In genomic region chr1:91830242-91831131, GRCh38 we compare ENCODE assay signal across 1 cellular context.
A peak's percentile ranks its signal among the peaks of the same experiment; 100 is the strongest.
TF ChIP-seq lines count a peak whose summit lies in the region.

No MANE protein-coding gene starts in this region.

TF ChIP-seq in HepG2, 621 proteins besides CTCF, POLR2A, EP300 and RAD21 (continued from another document and continues in another):
- 0 out of 2 replicates have a peak, but pooled peaks have one; percentile 25 for TF ChIP-seq ZFP90 (CRISPR knock-in tag; IDR thresholded peaks at IDR 0.05; ENCODE audit: borderline replicate concordance)
- TF ChIP-seq HMGA1 (CRISPR knock-in tag; conservative IDR thresholded peaks at IDR 0.05), result no peak
- TF ChIP-seq E2F1 (CRISPR knock-in tag; IDR thresholded peaks at IDR 0.05), result 0 out of 2 replicates have a peak, but pooled peaks have one; percentile 38
- 0 out of 2 replicates have a peak, but pooled peaks have one; percentile 51 for TF ChIP-seq ZNF264 (CRISPR knock-in tag; IDR thresholded peaks at IDR 0.05)
- TF ChIP-seq LCORL (IDR thresholded peaks at IDR 0.05), result no peak
- TF ChIP-seq LCORL (CRISPR knock-in tag; IDR thresholded peaks at IDR 0.05), result peak; percentile 55; the same call in 1 of the 2 replicates
- peak; percentile 80 for TF ChIP-seq HNF4A (CRISPR knock-in tag; IDR thresholded peaks at IDR 0.05)
- TF ChIP-seq, protein P1, sequence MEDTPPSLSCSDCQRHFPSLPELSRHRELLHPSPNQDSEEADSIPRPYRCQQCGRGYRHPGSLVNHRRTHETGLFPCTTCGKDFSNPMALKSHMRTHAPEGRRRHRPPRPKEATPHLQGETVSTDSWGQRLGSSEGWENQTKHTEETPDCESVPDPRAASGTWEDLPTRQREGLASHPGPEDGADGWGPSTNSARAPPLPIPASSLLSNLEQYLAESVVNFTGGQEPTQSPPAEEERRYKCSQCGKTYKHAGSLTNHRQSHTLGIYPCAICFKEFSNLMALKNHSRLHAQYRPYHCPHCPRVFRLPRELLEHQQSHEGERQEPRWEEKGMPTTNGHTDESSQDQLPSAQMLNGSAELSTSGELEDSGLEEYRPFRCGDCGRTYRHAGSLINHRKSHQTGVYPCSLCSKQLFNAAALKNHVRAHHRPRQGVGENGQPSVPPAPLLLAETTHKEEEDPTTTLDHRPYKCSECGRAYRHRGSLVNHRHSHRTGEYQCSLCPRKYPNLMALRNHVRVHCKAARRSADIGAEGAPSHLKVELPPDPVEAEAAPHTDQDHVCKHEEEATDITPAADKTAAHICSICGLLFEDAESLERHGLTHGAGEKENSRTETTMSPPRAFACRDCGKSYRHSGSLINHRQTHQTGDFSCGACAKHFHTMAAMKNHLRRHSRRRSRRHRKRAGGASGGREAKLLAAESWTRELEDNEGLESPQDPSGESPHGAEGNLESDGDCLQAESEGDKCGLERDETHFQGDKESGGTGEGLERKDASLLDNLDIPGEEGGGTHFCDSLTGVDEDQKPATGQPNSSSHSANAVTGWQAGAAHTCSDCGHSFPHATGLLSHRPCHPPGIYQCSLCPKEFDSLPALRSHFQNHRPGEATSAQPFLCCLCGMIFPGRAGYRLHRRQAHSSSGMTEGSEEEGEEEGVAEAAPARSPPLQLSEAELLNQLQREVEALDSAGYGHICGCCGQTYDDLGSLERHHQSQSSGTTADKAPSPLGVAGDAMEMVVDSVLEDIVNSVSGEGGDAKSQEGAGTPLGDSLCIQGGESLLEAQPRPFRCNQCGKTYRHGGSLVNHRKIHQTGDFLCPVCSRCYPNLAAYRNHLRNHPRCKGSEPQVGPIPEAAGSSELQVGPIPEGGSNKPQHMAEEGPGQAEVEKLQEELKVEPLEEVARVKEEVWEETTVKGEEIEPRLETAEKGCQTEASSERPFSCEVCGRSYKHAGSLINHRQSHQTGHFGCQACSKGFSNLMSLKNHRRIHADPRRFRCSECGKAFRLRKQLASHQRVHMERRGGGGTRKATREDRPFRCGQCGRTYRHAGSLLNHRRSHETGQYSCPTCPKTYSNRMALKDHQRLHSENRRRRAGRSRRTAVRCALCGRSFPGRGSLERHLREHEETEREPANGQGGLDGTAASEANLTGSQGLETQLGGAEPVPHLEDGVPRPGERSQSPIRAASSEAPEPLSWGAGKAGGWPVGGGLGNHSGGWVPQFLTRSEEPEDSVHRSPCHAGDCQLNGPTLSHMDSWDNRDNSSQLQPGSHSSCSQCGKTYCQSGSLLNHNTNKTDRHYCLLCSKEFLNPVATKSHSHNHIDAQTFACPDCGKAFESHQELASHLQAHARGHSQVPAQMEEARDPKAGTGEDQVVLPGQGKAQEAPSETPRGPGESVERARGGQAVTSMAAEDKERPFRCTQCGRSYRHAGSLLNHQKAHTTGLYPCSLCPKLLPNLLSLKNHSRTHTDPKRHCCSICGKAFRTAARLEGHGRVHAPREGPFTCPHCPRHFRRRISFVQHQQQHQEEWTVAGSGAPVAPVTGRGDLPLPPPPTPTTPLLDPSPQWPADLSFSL (CRISPR knock-in tag; IDR thresholded peaks at IDR 0.05), result peak; percentile 32; the same call in 1 of the 2 replicates
- no peak for TF ChIP-seq MBD4 (IDR thresholded peaks at IDR 0.05; ENCODE audit: borderline replicate concordance, low read length)
- no peak for TF ChIP-seq YEATS4 (CRISPR knock-in tag; IDR thresholded peaks at IDR 0.05; ENCODE audit: borderline replicate concordance)
- TF ChIP-seq RAD51 (IDR thresholded peaks at IDR 0.05; ENCODE audit: borderline replicate concordance), result no peak
- TF ChIP-seq RARA (CRISPR knock-in tag; IDR thresholded peaks at IDR 0.05), result no peak
- TF ChIP-seq CAMTA2 (CRISPR knock-in tag; IDR thresholded peaks at IDR 0.05; ENCODE audit: borderline replicate concordance), result no peak
- no peak for TF ChIP-seq SMAD3 (CRISPR knock-in tag; IDR thresholded peaks at IDR 0.05)
- TF ChIP-seq TOE1 (CRISPR knock-in tag; IDR thresholded peaks at IDR 0.05), result no peak
- TF ChIP-seq FOSL2 (CRISPR knock-in tag; IDR thresholded peaks at IDR 0.05), result no peak; the same call in 1 of the 2 replicates
- TF ChIP-seq PPARG (CRISPR knock-in tag; conservative IDR thresholded peaks at IDR 0.05), result no peak
- no peak for TF ChIP-seq CCAR2 (optimal IDR thresholded peaks at IDR 0.05; ENCODE audit: low read depth, low read length)
- peak; percentile 10; the same call in 1 of the 2 replicates for TF ChIP-seq FOXA3 (CRISPR knock-in tag; IDR thresholded peaks at IDR 0.05)
- TF ChIP-seq SOX13 (IDR thresholded peaks at IDR 0.05), result no peak
- peak in 1 of 2 experiments; percentile 56; a peak in 2 of 4 replicates for TF ChIP-seq SOX13 (CRISPR knock-in tag; conservative IDR thresholded peaks at IDR 0.05 in 1 of 2, IDR thresholded peaks at IDR 0.05 in 1 of 2)
- peak; percentile 71 for TF ChIP-seq ZNF687 (CRISPR knock-in tag; IDR thresholded peaks at IDR 0.05)
- TF ChIP-seq SMAD1 (CRISPR knock-in tag; IDR thresholded peaks at IDR 0.05; ENCODE audit: borderline replicate concordance, low read depth), result no peak
- peak; percentile 67 for TF ChIP-seq ZBTB7B (CRISPR knock-in tag; IDR thresholded peaks at IDR 0.05)
- no peak for TF ChIP-seq RORA (CRISPR knock-in tag; IDR thresholded peaks at IDR 0.05)
- TF ChIP-seq THAP9 (CRISPR knock-in tag; IDR thresholded peaks at IDR 0.05; ENCODE audit: borderline replicate concordance), result 0 out of 2 replicates have a peak, but pooled peaks have one; percentile 14
- TF ChIP-seq ZSCAN21 (CRISPR knock-in tag; IDR thresholded peaks at IDR 0.05; ENCODE audit: borderline replicate concordance), result 0 out of 2 replicates have a peak, but pooled peaks have one; percentile 25
- 0 out of 2 replicates have a peak, but pooled peaks have one; percentile 3 for TF ChIP-seq CEBPG (CRISPR knock-in tag; IDR thresholded peaks at IDR 0.05)
- TF ChIP-seq PHF21A (CRISPR knock-in tag; IDR thresholded peaks at IDR 0.05), result peak; percentile 57; the same call in 1 of the 2 replicates
- peak; percentile 48 for TF ChIP-seq ASH2L (IDR thresholded peaks at IDR 0.05; ENCODE audit: insufficient read length, low read depth, low read length)
- no peak for TF ChIP-seq ZNF180 (CRISPR knock-in tag; IDR thresholded peaks at IDR 0.05; ENCODE audit: borderline replicate concordance, low read depth)
- peak; percentile 37; the same call in 1 of the 2 replicates for TF ChIP-seq HDAC2 (CRISPR knock-in tag; IDR thresholded peaks at IDR 0.05)
- TF ChIP-seq, protein P2, sequence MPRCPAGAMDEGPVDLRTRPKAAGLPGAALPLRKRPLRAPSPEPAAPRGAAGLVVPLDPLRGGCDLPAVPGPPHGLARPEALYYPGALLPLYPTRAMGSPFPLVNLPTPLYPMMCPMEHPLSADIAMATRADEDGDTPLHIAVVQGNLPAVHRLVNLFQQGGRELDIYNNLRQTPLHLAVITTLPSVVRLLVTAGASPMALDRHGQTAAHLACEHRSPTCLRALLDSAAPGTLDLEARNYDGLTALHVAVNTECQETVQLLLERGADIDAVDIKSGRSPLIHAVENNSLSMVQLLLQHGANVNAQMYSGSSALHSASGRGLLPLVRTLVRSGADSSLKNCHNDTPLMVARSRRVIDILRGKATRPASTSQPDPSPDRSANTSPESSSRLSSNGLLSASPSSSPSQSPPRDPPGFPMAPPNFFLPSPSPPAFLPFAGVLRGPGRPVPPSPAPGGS (CRISPR knock-in tag; IDR thresholded peaks at IDR 0.05), result no peak
- TF ChIP-seq ZBTB2 (CRISPR knock-in tag; IDR thresholded peaks at IDR 0.05; ENCODE audit: low read depth), result no peak
- TF ChIP-seq E2F2 (CRISPR knock-in tag; IDR thresholded peaks at IDR 0.05; ENCODE audit: borderline replicate concordance), result no peak
- TF ChIP-seq ZNF547 (CRISPR knock-in tag; IDR thresholded peaks at IDR 0.05), result no peak
